Comparison of ENCODE assay signal across 16 cellular contexts in genomic region chr1:227792216-227793078, GRCh38. TPM values are rescaled to one million over a fixed set of nuclear protein-coding genes. Genes with fewer than 3 reads are reported as not detected.
DNase-seq lines count a peak whose midpoint lies in the region; ATAC-seq, FAIRE-seq and TF ChIP-seq lines count a peak whose summit lies in the region.
"Had no signal": no experiment of that assay in that cellular context is flagged by ENCODE, and none has a peak within 500 bp of the region (broad histone marks: within the 10 kb centered on the region; RNA-seq: fewer than 3 reads in every experiment).

No MANE protein-coding gene starts in this region.

- H3K79me1 ChIP-seq in H1 (ENCODE audit: low read depth, low read length) = no peaks in the 10 kb centered on the region

- H2BK15ac ChIP-seq in H1 (ENCODE audit: low read length) = 0 out of 2 replicates have a peak overlapping the region, but pooled peaks have one; percentile 88

- H3K27me3 ChIP-seq in H1 (replicated peaks in 1 of 4; ENCODE audit: control insufficient read depth in 3 of 4, extremely low read depth in 1 of 4, insufficient read depth in 3 of 4, low read length in 3 of 4) = peaks cover 0 to 17% (median 11%) of the 10 kb centered on the region in 4 experiments; a peak in 5 of 7 replicates

- no peak overlapping the region for H2AK5ac ChIP-seq in H1 (ENCODE audit: low read depth, low read length)

- no peak overlapping the region; the same call in 1 of the 2 replicates for H2BK12ac ChIP-seq in H1 (ENCODE audit: low read depth, low read length)

- TF ChIP-seq CTCF in GM12864 (IDR thresholded peaks at IDR 0.05; ENCODE audit: low read depth, low read length, missing control alignments) (peak; percentile 11), H1 (IDR thresholded peaks at IDR 0.05; ENCODE audit: control extremely low read depth in 1 of 3, insufficient read depth in 1 of 3, low read depth in 1 of 3, low read length in 3 of 3) (peak in 2 of 3 experiments; percentile 48 to 52; a peak in 3 of 4 replicates), retinal pigment epithelial cell (conservative IDR thresholded peaks at IDR 0.05; ENCODE audit: low read depth, low read length) (peak; percentile 7)

- H3K4me1 ChIP-seq in H1 (replicated peaks in 1 of 4; ENCODE audit: control insufficient read depth in 3 of 4, insufficient read depth in 4 of 4, low read length in 3 of 4) = peaks cover 0 to 30% (median 23%) of the 10 kb centered on the region in 4 experiments; a peak in 6 of 7 replicates
- H3K4me1 ChIP-seq: HAP-1 had no signal

- no peak for ATAC-seq in HG03442 (IDR thresholded peaks at IDR 0.05; ENCODE audit: unreplicated experiment)
- ATAC-seq: T-helper 17 cell had no signal

- CTCF ChIA-PET in H1 (lab: Charles Lee; ENCODE audit: partially characterized antibody) = interaction anchor here (0.6 to 3.0 kb wide), 6 partner anchors 11 to 161 kb away, joined by 3 to 12 read pairs (median 4); no protein-coding TSS in a partner anchor

- H3K4ac ChIP-seq in H1 (replicated peaks; ENCODE audit: insufficient read length, low read depth, low read length) = peak overlapping the region; percentile 54

- H3K36me3 ChIP-seq in H1 (ENCODE audit: control insufficient read depth in 2 of 4, insufficient read depth in 4 of 4, low read length in 3 of 4) = no peaks in the 10 kb centered on the region
- H3K36me3 ChIP-seq: HAP-1 had no signal

- no peak overlapping the region for H3K4me3 ChIP-seq in GM12864 (ENCODE audit: low read depth, low read length)
- no peak overlapping the region for H3K4me3 ChIP-seq in H1 (ENCODE audit: extremely low read depth in 1 of 4, insufficient read depth in 2 of 4, low read depth in 3 of 4, low read length in 4 of 4)
- H3K4me3 ChIP-seq in retinal pigment epithelial cell (ENCODE audit: low read length) = no peak overlapping the region
- H3K4me3 ChIP-seq: HAP-1 had no signal

- H3K9me3 ChIP-seq in H1 (ENCODE audit: insufficient read depth in 2 of 2, low read depth in 1 of 2, low read length in 1 of 2) = no peaks in the 10 kb centered on the region
- H3K9me3 ChIP-seq: HAP-1 had no signal

- 87% methylated on average over 18 of the region's 19 CpGs; no CpG with 5 or more reads in 1 of the 2 experiments for whole genome bisulfite sequencing in H1 (ENCODE audit: extremely low coverage in 1 of 2, insufficient coverage in 1 of 2, insufficient read length in 1 of 2, insufficient replicate concordance in 2 of 2, low coverage in 1 of 2, low lambda C conversion rate in 2 of 2, missing lambda C conversion rate in 1 of 2), 2 experiments

- H4K5ac ChIP-seq in H1 (ENCODE audit: insufficient read length, low read depth, low read length) = no peak overlapping the region

- H4K8ac ChIP-seq in H1 (ENCODE audit: extremely low read depth, insufficient read depth, low read length) = peak overlapping the region; percentile 71; the same call in 1 of the 2 replicates

- peaks cover 0 to 4% of the 10 kb centered on the region in 2 experiments for H4K20me1 ChIP-seq in H1 (replicated peaks in 1 of 2; ENCODE audit: control insufficient read depth in 1 of 2, insufficient read depth in 2 of 2, low read length in 2 of 2)

- H2BK120ac ChIP-seq in H1 (replicated peaks; ENCODE audit: low read depth, low read length) = no peak overlapping the region

- H3K4me2 ChIP-seq in H1 (ENCODE audit: insufficient read depth in 1 of 2, low read depth in 2 of 2, low read length in 2 of 2) = no peak overlapping the region

- no peak overlapping the region for H2BK5ac ChIP-seq in H1 (ENCODE audit: low read depth, low read length)

- H3K18ac ChIP-seq in H1 (ENCODE audit: extremely low read depth, low read length) = no peak overlapping the region

- DNase-seq in GM12864 (ENCODE audit: low read depth) = no peak
- DNase-seq in H1 (ENCODE audit: low read depth in 1 of 2, low spot score in 2 of 2) = peak in 1 of 2 experiments; percentile 50
- no peak for DNase-seq in retinal pigment epithelial cell (ENCODE audit: low read depth)
- DNase-seq in GM12892 (ENCODE audit: insufficient read length) = no peak
- DNase-seq in cerebellar cortex (ENCODE audit: low spot score) = no peak
- DNase-seq: activated CD4-positive, alpha-beta T cell treated with anti-CD3 and anti-CD28 coated beads, Interleukin-2, amount 50 U/mL, for 4 hours; activated naive CD4-positive, alpha-beta T cell treated with anti-CD3 and anti-CD28 coated beads for 36 hours; Calu3; NCI-H187; T-helper 17 cell had no signal

- H3K56ac ChIP-seq in H1 (replicated peaks; ENCODE audit: insufficient read length, low read depth, low read length) = no peak overlapping the region

- no peak overlapping the region for H3K23ac ChIP-seq in H1 (ENCODE audit: insufficient read length)

- peaks cover 9% of the 10 kb centered on the region for H3K23me2 ChIP-seq in H1 (ENCODE audit: low read depth, low read length)

- H3K9ac ChIP-seq in H1 (replicated peaks in 1 of 4; ENCODE audit: extremely low read depth in 1 of 4, low read depth in 3 of 4, low read length in 3 of 4) = no peak overlapping the region

- H3K14ac ChIP-seq in H1 (ENCODE audit: insufficient read length) = no peak overlapping the region

- FAIRE-seq in H1 (lab: Jason Lieb, UNC) (no peak), GM12892 (lab: Jason Lieb, UNC) (no peak)

- H2AFZ ChIP-seq in H1 (ENCODE audit: low read length) = no peak overlapping the region

- peak overlapping the region; percentile 73 for H2BK20ac ChIP-seq in H1 (ENCODE audit: low read length)

- no peak overlapping the region for H3K27ac ChIP-seq in H1 (ENCODE audit: low read depth, low read length)

- POLR2A ChIA-PET in H1 (lab: Charles Lee; ENCODE audit: partially characterized antibody) = interaction anchor here (1.6 kb wide), 1 partner anchor 93 kb away, joined by 5 read pairs; no protein-coding TSS in a partner anchor

- H3K79me2 ChIP-seq in H1 (ENCODE audit: control insufficient read depth in 1 of 2, insufficient read depth in 2 of 2, low read length in 2 of 2) = no peaks in the 10 kb centered on the region

- TF ChIP-seq POLR2A in H1 (IDR thresholded peaks at IDR 0.05; ENCODE audit: control extremely low read depth in 1 of 2, low read depth in 2 of 2, low read length in 2 of 2) (no peak), GM12892 (IDR thresholded peaks at IDR 0.05; ENCODE audit: low read depth, low read length) (no peak)

- H4K91ac ChIP-seq in H1 (replicated peaks; ENCODE audit: insufficient read length, low read length) = peak overlapping the region; percentile 89

- TF ChIP-seq RAD21 in Ishikawa (IDR thresholded peaks at IDR 0.05; ENCODE audit: low read depth) (peak; percentile 28; the same call in 1 of the 2 replicates), H1 (IDR thresholded peaks at IDR 0.05 in 1 of 2, conservative IDR thresholded peaks at IDR 0.05 in 1 of 2; ENCODE audit: low read depth in 2 of 2, low read length in 2 of 2) (peak; percentile 44 to 62; a peak in 3 of 4 replicates)

- TF ChIP-seq EP300 in Ishikawa (IDR thresholded peaks at IDR 0.05; ENCODE audit: borderline replicate concordance) (no peak), H1 (IDR thresholded peaks at IDR 0.05; ENCODE audit: borderline replicate concordance in 1 of 2, low read depth in 2 of 2, low read length in 2 of 2) (no peak)

TF ChIP-seq in Ishikawa, 13 proteins besides CTCF, POLR2A, EP300 and RAD21:
- no peak for TF ChIP-seq YY1 (IDR thresholded peaks at IDR 0.05; ENCODE audit: low read depth)
- TF ChIP-seq TCF12 (IDR thresholded peaks at IDR 0.05; ENCODE audit: low read depth) = no peak
- TF ChIP-seq CEBPB (IDR thresholded peaks at IDR 0.05) = no peak
- no peak for TF ChIP-seq TAF1 (IDR thresholded peaks at IDR 0.05; ENCODE audit: low read depth)
- TF ChIP-seq TEAD4 (IDR thresholded peaks at IDR 0.05) = no peak
- TF ChIP-seq NFIC (IDR thresholded peaks at IDR 0.05) = no peak

TF ChIP-seq in H1, 55 proteins besides CTCF, POLR2A, EP300 and RAD21 (continues in another document):
- no peak for TF ChIP-seq SIX5 (IDR thresholded peaks at IDR 0.05; ENCODE audit: low read depth, low read length)
- no peak for TF ChIP-seq BACH1 (IDR thresholded peaks at IDR 0.05; ENCODE audit: low read length)

RNA-seq across cellular contexts. Expression of gene PRSS38, which starts 23.0 kb away (rescaled TPM):
- total RNA-seq in H1 (2021; fragmentation: NEBNext Ultra II Directional; extraction: Animal tissue kit (Norgen Biotek cat#: 25700)) = not detected in 2 replicates
- not detected in 2 replicates for polyA plus RNA-seq in H1 (2011; rRNA removed)
- not detected for polyA plus RNA-seq in H1 (2011; cell fraction: cytosol; rRNA removed)
- polyA plus RNA-seq in H1 (2011; cell fraction: nucleus; rRNA removed) = not detected
- polyA plus RNA-seq in H1 (2012, experiment 1 of 2) = not detected in 4 replicates
- not detected for polyA plus RNA-seq in H1 (2012, experiment 2 of 2)
- polyA plus RNA-seq in H1 (2013, experiment 1 of 2) = not detected
- not detected for polyA plus RNA-seq in H1 (2013, experiment 2 of 2)
- not detected in 2 replicates for polyA minus RNA-seq in H1 (2011; rRNA and poly(A)+ RNA removed)
- not detected for polyA minus RNA-seq in H1 (2011; cell fraction: cytosol; rRNA and poly(A)+ RNA removed)
- polyA minus RNA-seq in H1 (2011; cell fraction: nucleus; rRNA and poly(A)+ RNA removed) = not detected
- not detected for polyA plus RNA-seq in GM12892 (2012; ENCODE audit: missing spikeins)
- total RNA-seq: activated naive CD4-positive, alpha-beta T cell treated with anti-CD3 and anti-CD28 coated beads for 36 hours; Calu3; fibroblast of lung; mucosa of gallbladder; subcutaneous adipose tissue; T-helper 17 cell had no signal
- polyA plus RNA-seq: fibroblast of lung had no signal

RNA-seq across cellular contexts. Expression of gene SNAP47, which starts 57.2 kb away (rescaled TPM):
- total RNA-seq in H1 (2021; fragmentation: NEBNext Ultra II Directional; extraction: Animal tissue kit (Norgen Biotek cat#: 25700)) = 34.5 and 42.2 TPM in 2 replicates
- 37.6 and 50.6 TPM in 2 replicates for polyA plus RNA-seq in H1 (2011; rRNA removed)
- polyA plus RNA-seq in H1 (2011; cell fraction: cytosol; rRNA removed) = 49.1 TPM
- 50.5 TPM for polyA plus RNA-seq in H1 (2011; cell fraction: nucleus; rRNA removed)
- polyA plus RNA-seq in H1 (2012, experiment 1 of 2) = 35.1 to 40.8 TPM (median 39.9 TPM) in 4 replicates
- polyA plus RNA-seq in H1 (2012, experiment 2 of 2) = 46.2 TPM
- polyA plus RNA-seq in H1 (2013, experiment 1 of 2) = 20.2 TPM
- polyA plus RNA-seq in H1 (2013, experiment 2 of 2) = 20.5 TPM
- polyA minus RNA-seq in H1 (2011; rRNA and poly(A)+ RNA removed) = 38.0 and 45.5 TPM in 2 replicates
- polyA minus RNA-seq in H1 (2011; cell fraction: cytosol; rRNA and poly(A)+ RNA removed) = 21.7 TPM
- polyA minus RNA-seq in H1 (2011; cell fraction: nucleus; rRNA and poly(A)+ RNA removed) = 58.7 TPM
- polyA plus RNA-seq in GM12892 (2012; ENCODE audit: missing spikeins) = 22.3 TPM

RNA-seq across cellular contexts. Expression of gene JMJD4, which starts 57.3 kb away (rescaled TPM):
- total RNA-seq in H1 (2021; fragmentation: NEBNext Ultra II Directional; extraction: Animal tissue kit (Norgen Biotek cat#: 25700)) = 13.0 and 13.2 TPM in 2 replicates
- 23.3 and 34.0 TPM in 2 replicates for polyA plus RNA-seq in H1 (2011; rRNA removed)
- 16.8 TPM for polyA plus RNA-seq in H1 (2011; cell fraction: cytosol; rRNA removed)
- polyA plus RNA-seq in H1 (2011; cell fraction: nucleus; rRNA removed) = 32.3 TPM
- 7.5 to 14.7 TPM (median 13.9 TPM) in 4 replicates for polyA plus RNA-seq in H1 (2012, experiment 1 of 2)
- 14.4 TPM for polyA plus RNA-seq in H1 (2012, experiment 2 of 2)
- 6.7 TPM for polyA plus RNA-seq in H1 (2013, experiment 1 of 2)
- polyA plus RNA-seq in H1 (2013, experiment 2 of 2) = 6.6 TPM
- polyA minus RNA-seq in H1 (2011; rRNA and poly(A)+ RNA removed) = 28.2 and 34.3 TPM in 2 replicates
- 14.8 TPM for polyA minus RNA-seq in H1 (2011; cell fraction: cytosol; rRNA and poly(A)+ RNA removed)
- 83.8 TPM for polyA minus RNA-seq in H1 (2011; cell fraction: nucleus; rRNA and poly(A)+ RNA removed)
- 8.5 TPM for polyA plus RNA-seq in GM12892 (2012; ENCODE audit: missing spikeins)
